8 cellular contexts compared by ENCODE assay signal in the genomic region with DNA sequence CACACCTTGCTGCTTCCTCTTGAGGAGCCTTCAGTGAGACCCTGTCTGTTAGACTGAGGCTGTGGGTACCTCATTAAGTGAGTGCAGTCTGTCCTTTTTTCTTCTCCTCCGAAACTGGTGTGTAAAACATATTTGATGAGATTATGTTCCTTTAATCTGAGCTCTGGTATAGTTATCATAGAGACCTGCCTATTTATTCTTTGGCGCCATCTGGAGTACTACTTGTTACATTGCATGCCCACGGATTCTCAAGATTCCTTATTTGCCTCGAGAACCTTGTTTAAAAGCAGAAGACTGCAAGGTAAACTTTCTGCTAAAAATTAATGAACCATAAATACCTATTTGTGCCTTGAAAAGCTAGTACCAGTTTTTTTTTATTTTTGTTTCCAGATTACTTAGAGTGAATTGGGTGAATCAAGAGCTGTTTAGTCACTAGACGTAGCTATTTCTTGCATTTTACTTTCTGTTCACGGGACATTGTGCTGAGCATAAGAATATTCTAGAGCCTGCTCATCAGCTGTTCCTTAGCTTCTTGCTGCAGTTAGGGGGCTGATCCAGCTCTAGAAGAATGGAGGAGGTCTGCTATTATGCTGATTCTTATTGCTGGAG. TPM values are rescaled to one million over a fixed set of nuclear protein-coding genes. Genes with fewer than 3 reads are reported as not detected.
A peak's percentile ranks its signal among the peaks of the same experiment; 100 is the strongest.
DNase-seq lines count a peak whose midpoint lies in the region; ATAC-seq, FAIRE-seq and TF ChIP-seq lines count a peak whose summit lies in the region.

No MANE protein-coding gene starts in this region.

- H3K36me3 ChIP-seq in CD4-positive, alpha-beta memory T cell (ENCODE audit: insufficient read depth, low read length), result peaks cover 43% of the 10 kb centered on the region
- peaks cover 0 to 11% of the 10 kb centered on the region in 2 donors for H3K36me3 ChIP-seq in body of pancreas (replicated peaks in 1 of 2; ENCODE audit: insufficient read depth in 1 of 2, low read depth in 2 of 2)

- no peaks in the 10 kb centered on the region for H3K9me3 ChIP-seq in CD4-positive, alpha-beta memory T cell (ENCODE audit: control insufficient read depth in 1 of 2, low read length in 2 of 2)
- no peaks in the 10 kb centered on the region for H3K9me3 ChIP-seq in body of pancreas

- peak; percentile 25 to 72 (median 66) for TF ChIP-seq CTCF in body of pancreas (IDR thresholded peaks at IDR 0.05)

- peaks cover 0 to 3% (median 2%) of the 10 kb centered on the region in 4 donors for H3K4me1 Mint-ChIP-seq in CD4-positive, alpha-beta memory T cell

- H3K4me1 ChIP-seq in CD4-positive, alpha-beta memory T cell (ENCODE audit: insufficient read depth, low read length), result no peaks in the 10 kb centered on the region
- H3K4me1 ChIP-seq in body of pancreas, result no peaks in the 10 kb centered on the region

- peak; percentile 59 for ATAC-seq in body of pancreas
- no peak for ATAC-seq in HG02870 (IDR thresholded peaks at IDR 0.05; ENCODE audit: unreplicated experiment)
- no peak for ATAC-seq in GM18861 (IDR thresholded peaks at IDR 0.05; ENCODE audit: unreplicated experiment)

- DNase-seq in CD4-positive, alpha-beta memory T cell, result peak; percentile 35 to 46 (median 43)
- DNase-seq in GM19239 (ENCODE audit: insufficient read length, low spot score) (no peak), NCI-H2227 treated with DMSO at 0.1 percent for 48 hours (lab: John Stamatoyannopoulos, UW) (peak; percentile 50), body of pancreas (peak in 1 of 4 donors; percentile 31), kidney tubule cell (ENCODE audit: low spot score) (peak; percentile 46), urothelium cell line (ENCODE audit: low spot score) (peak; percentile 12)

- CTCF ChIA-PET in CD4-positive, alpha-beta memory T cell (lab: Charles Lee; ENCODE audit: partially characterized antibody), result interaction anchor here (0.7 to 6.8 kb wide), 41 partner anchors 8 to 448 kb away, joined by 3 to 113 read pairs (median 4); a partner anchor contains a TSS

- no peak overlapping the region for H3K4me3 ChIP-seq in CD4-positive, alpha-beta memory T cell (ENCODE audit: low read length in 2 of 2)
- H3K4me3 ChIP-seq in body of pancreas, result no peak overlapping the region

- peak overlapping the region in 4 of 7 donors; percentile 18 to 68 (median 32) for H3K27ac Mint-ChIP-seq in CD4-positive, alpha-beta memory T cell

- POLR2A ChIA-PET in CD4-positive, alpha-beta memory T cell (lab: Charles Lee; ENCODE audit: partially characterized antibody), result interaction anchor here (1.1 kb wide), 1 partner anchor 497 kb away, joined by 3 read pairs; a partner anchor contains a TSS

- no peaks in the 10 kb centered on the region for H3K27me3 Mint-ChIP-seq in CD4-positive, alpha-beta memory T cell

- FAIRE-seq in GM19239 (lab: Jason Lieb, UNC) (peak; percentile 83), urothelium cell line (lab: Jason Lieb, UNC) (no peak)

- intact Hi-C loops in CD4-positive, alpha-beta memory T cell (cut with micrococcal nuclease), result loop anchor here (1.0 kb wide), 2 partner anchors 133 to 364 kb away; no protein-coding TSS in a partner anchor
- intact Hi-C loops in body of pancreas (cut with DNase I), result loop anchor here (10.0 kb wide), 1 partner anchor 371 kb away; no protein-coding TSS in a partner anchor

- peaks cover 37 to 65% of the 10 kb centered on the region in 2 donors for H3K36me3 Mint-ChIP-seq in CD4-positive, alpha-beta memory T cell

- H3K4me3 Mint-ChIP-seq in CD4-positive, alpha-beta memory T cell, result no peak overlapping the region

- H3K27me3 ChIP-seq in CD4-positive, alpha-beta memory T cell (ENCODE audit: insufficient read depth, low read length), result no peaks in the 10 kb centered on the region
- no peaks in the 10 kb centered on the region for H3K27me3 ChIP-seq in body of pancreas

- no peak overlapping the region for H3K27ac ChIP-seq in CD4-positive, alpha-beta memory T cell (ENCODE audit: low read depth, low read length)
- H3K27ac ChIP-seq in body of pancreas, result no peak overlapping the region

- H3K9me3 Mint-ChIP-seq in CD4-positive, alpha-beta memory T cell, result no peaks in the 10 kb centered on the region

- WGBS in body of pancreas, 2 donors, result 38% methylated on average over 6 of the region's 6 CpGs

- TF ChIP-seq POLR2A in body of pancreas (IDR thresholded peaks at IDR 0.05), result no peak

RNA-seq across cellular contexts. Expression of a gene that starts 16.9 kb away (rescaled TPM):
- 10 to 100 TPM; 29.5 to 29.7 TPM for total RNA-seq in CD4-positive, alpha-beta memory T cell
- polyA plus RNA-seq in CD4-positive, alpha-beta memory T cell, result 10 to 100 TPM; 44.3 to 59.2 TPM
- 10 to 100 TPM; 10.5 to 15.6 TPM for total RNA-seq in body of pancreas
